Comparison of ENCODE assay signal across 11 cellular contexts in genomic region chr4:55125763-55126541, GRCh38. TPM values are rescaled to one million over a fixed set of nuclear protein-coding genes. Genes with fewer than 3 reads are reported as not detected.
DNase-seq lines count a peak whose midpoint lies in the region; ATAC-seq and TF ChIP-seq lines count a peak whose summit lies in the region.
"Had no signal": no experiment of that assay in that cellular context is flagged by ENCODE, and none has a peak within 500 bp of the region (broad histone marks: within the 10 kb centered on the region; RNA-seq: fewer than 3 reads in every experiment).

No MANE protein-coding gene starts in this region.

- peak overlapping the region; percentile 80 to 88 for H3K4me3 ChIP-seq in cardiac fibroblast (replicated peaks in 1 of 2; ENCODE audit: low read depth in 2 of 2, low read length in 2 of 2)
- H3K4me3 ChIP-seq in upper lobe of left lung, result peak overlapping the region; percentile 35 to 76 (median 63)
- H3K4me3 ChIP-seq: BLaER1 treated with 17β-estradiol and CSF1 and Interleukin-3, amounts not matched to agents 10 nM and 100 nM had no signal

- H3K27me3 Mint-ChIP-seq in activated CD8-positive, alpha-beta T cell treated with anti-CD3 and anti-CD28 coated beads, Interleukin-2, amount 10 ng/mL, durations not matched to agents 7 days and 5 days (ENCODE audit: low read depth), result peaks cover 37% of the 10 kb centered on the region
- peaks cover 38% of the 10 kb centered on the region for H3K27me3 Mint-ChIP-seq in activated CD8-positive, alpha-beta T cell treated with anti-CD3 and anti-CD28 coated beads for 36 hours

- intact Hi-C loops in activated CD8-positive, alpha-beta T cell treated with anti-CD3 and anti-CD28 coated beads for 36 hours (cut with micrococcal nuclease), result no loop called here

- POLR2A ChIA-PET in activated CD8-positive, alpha-beta T cell treated with anti-CD3 and anti-CD28 coated beads, Interleukin-2, amount 10 ng/mL, durations not matched to agents 7 days and 5 days (lab: Charles Lee), result no interaction called here
- POLR2A ChIA-PET in activated CD8-positive, alpha-beta T cell treated with anti-CD3 and anti-CD28 coated beads for 36 hours (lab: Charles Lee), result no interaction called here

- CTCF ChIA-PET in activated CD8-positive, alpha-beta T cell treated with anti-CD3 and anti-CD28 coated beads, Interleukin-2, amount 10 ng/mL, durations not matched to agents 7 days and 5 days (lab: Charles Lee), result no interaction called here
- CTCF ChIA-PET in activated CD8-positive, alpha-beta T cell treated with anti-CD3 and anti-CD28 coated beads for 36 hours (lab: Charles Lee), result no interaction called here

- no peaks in the 10 kb centered on the region for H3K9me3 ChIP-seq in upper lobe of left lung

- ATAC-seq in activated CD8-positive, alpha-beta T cell treated with anti-CD3 and anti-CD28 coated beads, Interleukin-2, amount 10 ng/mL, durations not matched to agents 7 days and 5 days, result no peak
- ATAC-seq in activated CD8-positive, alpha-beta T cell treated with anti-CD3 and anti-CD28 coated beads for 36 hours, result no peak
- ATAC-seq in upper lobe of left lung (ENCODE audit: low FRiP score in 2 of 2) (peak in 1 of 2 donors; percentile 25), HG03196 (IDR thresholded peaks at IDR 0.05; ENCODE audit: unreplicated experiment) (no peak), HG02571 (IDR thresholded peaks at IDR 0.05; ENCODE audit: unreplicated experiment) (no peak)

- H3K36me3 ChIP-seq in upper lobe of left lung, result no peaks in the 10 kb centered on the region
- H3K36me3 ChIP-seq: BLaER1 treated with 17β-estradiol and CSF1 and Interleukin-3, amounts not matched to agents 10 nM and 100 nM had no signal

- 3% methylated on average over 12 to 31 of the region's 32 CpGs for WGBS in upper lobe of left lung, 2 donors

- TF ChIP-seq POLR2A in upper lobe of left lung (IDR thresholded peaks at IDR 0.05), result no peak

- H3K4me3 Mint-ChIP-seq in activated CD8-positive, alpha-beta T cell treated with anti-CD3 and anti-CD28 coated beads, Interleukin-2, amount 10 ng/mL, durations not matched to agents 7 days and 5 days, result peak overlapping the region; percentile 25
- H3K4me3 Mint-ChIP-seq in activated CD8-positive, alpha-beta T cell treated with anti-CD3 and anti-CD28 coated beads for 36 hours, result no peak overlapping the region

- no peaks in the 10 kb centered on the region for H3K9me3 Mint-ChIP-seq in activated CD8-positive, alpha-beta T cell treated with anti-CD3 and anti-CD28 coated beads, Interleukin-2, amount 10 ng/mL, durations not matched to agents 7 days and 5 days (ENCODE audit: insufficient read depth)
- H3K9me3 Mint-ChIP-seq in activated CD8-positive, alpha-beta T cell treated with anti-CD3 and anti-CD28 coated beads for 36 hours, result no peaks in the 10 kb centered on the region

- H3K36me3 Mint-ChIP-seq in activated CD8-positive, alpha-beta T cell treated with anti-CD3 and anti-CD28 coated beads, Interleukin-2, amount 10 ng/mL, durations not matched to agents 7 days and 5 days (ENCODE audit: low read depth), result no peaks in the 10 kb centered on the region
- H3K36me3 Mint-ChIP-seq in activated CD8-positive, alpha-beta T cell treated with anti-CD3 and anti-CD28 coated beads for 36 hours (ENCODE audit: low read depth), result no peaks in the 10 kb centered on the region

- no peak for DNase-seq in activated CD8-positive, alpha-beta T cell treated with anti-CD3 and anti-CD28 coated beads, Interleukin-2, amount 10 ng/mL, durations not matched to agents 7 days and 5 days
- DNase-seq in activated CD8-positive, alpha-beta T cell treated with anti-CD3 and anti-CD28 coated beads for 36 hours, result no peak
- DNase-seq in cardiac fibroblast (ENCODE audit: low read depth in 2 of 2) (peak; percentile 33 to 39), left kidney (ENCODE audit: low read depth, low spot score) (peak; percentile 48), upper lobe of left lung (peak in 1 of 2 donors; percentile 25), NCI-H128 (lab: John Stamatoyannopoulos, UW; ENCODE audit: unreplicated experiment) (no peak)
- DNase-seq: NCI-H1694 treated with DMSO at 0.1 percent for 48 hours; stimulated activated CD8-positive, alpha-beta memory T cell treated with anti-CD3 and anti-CD28 coated beads, Interleukin-4, amount 100 ng/mL, for 48 hours had no signal

- peak in 1 of 4 donors; percentile 18 for TF ChIP-seq EP300 in upper lobe of left lung (IDR thresholded peaks at IDR 0.05)

- H3K4me1 ChIP-seq in upper lobe of left lung, result peaks cover 0 to 19% (median 8%) of the 10 kb centered on the region in 4 donors

- H3K4me1 Mint-ChIP-seq in activated CD8-positive, alpha-beta T cell treated with anti-CD3 and anti-CD28 coated beads, Interleukin-2, amount 10 ng/mL, durations not matched to agents 7 days and 5 days (ENCODE audit: low read depth), result peaks cover 7% of the 10 kb centered on the region
- H3K4me1 Mint-ChIP-seq in activated CD8-positive, alpha-beta T cell treated with anti-CD3 and anti-CD28 coated beads for 36 hours (ENCODE audit: low read depth), result no peaks in the 10 kb centered on the region

- peak overlapping the region in 3 of 4 donors; percentile 70 to 76 (median 75) for H3K27ac ChIP-seq in upper lobe of left lung
- H3K27ac ChIP-seq: BLaER1 treated with 17β-estradiol and CSF1 and Interleukin-3, amounts not matched to agents 10 nM and 100 nM had no signal

- H3K27me3 ChIP-seq in upper lobe of left lung, result peaks cover 0 to 9% (median 2%) of the 10 kb centered on the region in 4 donors
- H3K27me3 ChIP-seq: BLaER1 treated with 17β-estradiol and CSF1 and Interleukin-3, amounts not matched to agents 10 nM and 100 nM had no signal

- TF ChIP-seq CTCF in activated CD8-positive, alpha-beta T cell treated with anti-CD3 and anti-CD28 coated beads for 36 hours (IDR thresholded peaks at IDR 0.05), result no peak
- TF ChIP-seq CTCF in cardiac fibroblast (IDR thresholded peaks at IDR 0.05; ENCODE audit: low read depth, low read length) (no peak), upper lobe of left lung (IDR thresholded peaks at IDR 0.05) (no peak)

- no peak overlapping the region for H3K27ac Mint-ChIP-seq in activated CD8-positive, alpha-beta T cell treated with anti-CD3 and anti-CD28 coated beads, Interleukin-2, amount 10 ng/mL, durations not matched to agents 7 days and 5 days
- H3K27ac Mint-ChIP-seq in activated CD8-positive, alpha-beta T cell treated with anti-CD3 and anti-CD28 coated beads for 36 hours, result no peak overlapping the region

RNA-seq across cellular contexts. Expression of gene KDR, which starts 0.6 kb away (rescaled TPM):
- total RNA-seq in activated CD8-positive, alpha-beta T cell treated with anti-CD3 and anti-CD28 coated beads, Interleukin-2, amount 10 ng/mL, durations not matched to agents 7 days and 5 days, result not detected
- not detected for total RNA-seq in activated CD8-positive, alpha-beta T cell treated with anti-CD3 and anti-CD28 coated beads for 36 hours
- 10 to 100 TPM; 22.0 to 53.1 (median 35.7) TPM for total RNA-seq in upper lobe of left lung

Comparison
In these comparisons a context has a peak if more than half of its experiments do, and no peak if none do; other contexts are left out.
1. DNase-seq: peak in cardiac fibroblast (2 of 2) and left kidney (single experiment); none in activated CD8-positive, alpha-beta T cell treated with anti-CD3 and anti-CD28 coated beads, Interleukin-2, amount 10 ng/mL, durations not matched to agents 7 days and 5 days (single experiment), activated CD8-positive, alpha-beta T cell treated with anti-CD3 and anti-CD28 coated beads for 36 hours (single experiment) and NCI-H128 (single experiment).
2. RNA of gene KDR, which starts 0.6 kb away (total RNA-seq): 22.0 to 53.1 TPM in upper lobe of left lung; not detected in activated CD8-positive, alpha-beta T cell treated with anti-CD3 and anti-CD28 coated beads for 36 hours and not detected in activated CD8-positive, alpha-beta T cell treated with anti-CD3 and anti-CD28 coated beads, Interleukin-2, amount 10 ng/mL, durations not matched to agents 7 days and 5 days; every median in the first group is over 10 times any median in the second.